In the genomic region with DNA sequence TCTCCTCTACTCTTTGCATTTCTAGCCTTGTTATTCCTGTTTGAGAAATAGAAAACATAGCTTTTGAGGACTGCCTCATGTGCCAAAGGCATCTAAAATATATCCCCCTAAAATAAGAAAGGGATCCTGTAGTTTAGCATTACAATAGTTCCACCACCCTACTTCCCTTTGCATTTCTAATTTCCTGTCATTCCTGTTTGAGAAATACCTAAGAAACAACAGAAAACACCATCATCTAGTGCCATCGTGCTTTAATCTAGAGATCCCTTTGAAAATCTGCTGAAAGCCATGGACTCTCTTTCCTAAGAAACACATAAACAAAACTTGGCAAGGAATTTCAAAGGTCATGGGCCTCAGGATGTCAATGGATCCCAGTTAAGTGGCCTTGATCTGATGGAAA, we compare ENCODE assay signal across 19 cellular contexts. TPM values are rescaled to one million over a fixed set of nuclear protein-coding genes. Genes with fewer than 3 reads are reported as not detected.
DNase-seq lines count a peak whose midpoint lies in the region; ATAC-seq, FAIRE-seq and TF ChIP-seq lines count a peak whose summit lies in the region.
"Had no signal": no experiment of that assay in that cellular context is flagged by ENCODE, and none has a peak within 500 bp of the region (broad histone marks: within the 10 kb centered on the region; RNA-seq: fewer than 3 reads in every experiment).

No MANE protein-coding gene starts in this region.

- H3K4me1 ChIP-seq in HUES48 (ENCODE audit: control insufficient read depth, insufficient read depth, low read length) (peaks cover 25% of the 10 kb centered on the region), H1 (replicated peaks in 1 of 4; ENCODE audit: control insufficient read depth in 3 of 4, insufficient read depth in 4 of 4, low read length in 3 of 4) (peaks cover 4 to 12% (median 7%) of the 10 kb centered on the region in 4 experiments)

- H3K36me3 ChIP-seq in HUES48 (ENCODE audit: control insufficient read depth, insufficient read depth, low read length), result peaks cover 88% of the 10 kb centered on the region
- H3K36me3 ChIP-seq in H1 (ENCODE audit: control insufficient read depth in 2 of 4, insufficient read depth in 4 of 4, low read length in 3 of 4), result peaks cover 2 to 56% (median 27%) of the 10 kb centered on the region in 4 experiments; a peak in 7 of 8 replicates

- H4K91ac ChIP-seq in H1 (replicated peaks; ENCODE audit: insufficient read length, low read length), result no peak overlapping the region

- H2BK12ac ChIP-seq in H1 (ENCODE audit: low read depth, low read length), result no peak overlapping the region

- no peak overlapping the region for H3K4ac ChIP-seq in H1 (replicated peaks; ENCODE audit: insufficient read length, low read depth, low read length)

- H3K27me3 ChIP-seq in HUES48 (ENCODE audit: control insufficient read depth, insufficient read depth, low read length) (no peaks in the 10 kb centered on the region), H1 (replicated peaks in 1 of 4; ENCODE audit: control insufficient read depth in 3 of 4, extremely low read depth in 1 of 4, insufficient read depth in 3 of 4, low read length in 3 of 4) (no peaks in the 10 kb centered on the region)
- H3K27me3 ChIP-seq: MG63 had no signal

- TF ChIP-seq CTCF in H1 (IDR thresholded peaks at IDR 0.05; ENCODE audit: control extremely low read depth in 1 of 3, insufficient read depth in 1 of 3, low read depth in 1 of 3, low read length in 3 of 3), result no peak
- no peak for TF ChIP-seq CTCF in chondrocyte (IDR thresholded peaks at IDR 0.05)

- H3K9me3 Mint-ChIP-seq in activated naive CD4-positive, alpha-beta T cell treated with anti-CD3 and anti-CD28 coated beads, Interleukin-2, amount 50 U/mL, for 24 hours, result no peaks in the 10 kb centered on the region
- no peaks in the 10 kb centered on the region for H3K9me3 Mint-ChIP-seq in stimulated activated effector memory CD8-positive, alpha-beta T cell treated with anti-CD3 and anti-CD28 coated beads, Interleukin-12 subunit alpha, Interleukin-12 subunit beta, amount 100 ng/mL, for 72 hours
- no peaks in the 10 kb centered on the region for H3K9me3 Mint-ChIP-seq in chondrocyte (ENCODE audit: low read depth)
- H3K9me3 Mint-ChIP-seq: HFFc6 had no signal

- H2BK20ac ChIP-seq in H1 (ENCODE audit: low read length), result no peak overlapping the region

- CTCF ChIA-PET in H1 (lab: Charles Lee; ENCODE audit: partially characterized antibody), result interaction anchor here (1.1 kb wide), 1 partner anchor 10 kb away, joined by 4 read pairs; no protein-coding TSS in a partner anchor

- no peak overlapping the region for H2AFZ ChIP-seq in H1 (ENCODE audit: low read length)

- peak overlapping the region; percentile 79; the same call in 1 of the 2 replicates for H2BK5ac ChIP-seq in H1 (ENCODE audit: low read depth, low read length)

- no peaks in the 10 kb centered on the region for H3K9me3 ChIP-seq in HUES48 (ENCODE audit: control insufficient read depth, insufficient read depth, low read length)
- no peaks in the 10 kb centered on the region for H3K9me3 ChIP-seq in H1 (ENCODE audit: insufficient read depth in 2 of 2, low read depth in 1 of 2, low read length in 1 of 2)
- H3K9me3 ChIP-seq: MG63 had no signal

- H2AK5ac ChIP-seq in H1 (ENCODE audit: low read depth, low read length), result peak overlapping the region; percentile 32; the same call in 1 of the 2 replicates

- no peak for FAIRE-seq in H1 (lab: Jason Lieb, UNC)
- FAIRE-seq: A204.1, GM12892 had no signal

- H2BK15ac ChIP-seq in H1 (ENCODE audit: low read length), result no peak overlapping the region

- 35% methylated on average over 1 of the region's 1 CpG; no CpG with 5 or more reads in 1 of the 2 experiments for WGBS in H1 (ENCODE audit: extremely low coverage in 1 of 2, insufficient coverage in 1 of 2, insufficient read length in 1 of 2, insufficient replicate concordance in 2 of 2, low coverage in 1 of 2, low lambda C conversion rate in 2 of 2, missing lambda C conversion rate in 1 of 2), 2 experiments

- H3K56ac ChIP-seq in H1 (replicated peaks; ENCODE audit: insufficient read length, low read depth, low read length), result no peak overlapping the region

- no peak overlapping the region for H3K18ac ChIP-seq in H1 (ENCODE audit: extremely low read depth, low read length)

- no peaks in the 10 kb centered on the region for H3K27me3 Mint-ChIP-seq in activated naive CD4-positive, alpha-beta T cell treated with anti-CD3 and anti-CD28 coated beads, Interleukin-2, amount 50 U/mL, for 24 hours
- no peaks in the 10 kb centered on the region for H3K27me3 Mint-ChIP-seq in chondrocyte (ENCODE audit: low read depth)

- peak overlapping the region; percentile 41 to 72 for H3K4me2 ChIP-seq in H1 (ENCODE audit: insufficient read depth in 1 of 2, low read depth in 2 of 2, low read length in 2 of 2)

- TF ChIP-seq POLR2A in H1 (IDR thresholded peaks at IDR 0.05; ENCODE audit: control extremely low read depth in 1 of 2, low read depth in 2 of 2, low read length in 2 of 2), result no peak

- H3K4me3 ChIP-seq in HUES48 (ENCODE audit: low read depth, low read length) (no peak overlapping the region; the same call in 1 of the 2 replicates), H1 (ENCODE audit: extremely low read depth in 1 of 4, insufficient read depth in 2 of 4, low read depth in 3 of 4, low read length in 4 of 4) (peak overlapping the region in 1 of 4 experiments; percentile 17; a peak in 1 of 8 replicates)
- H3K4me3 ChIP-seq: MG63 had no signal

- no peak for DNase-seq in activated naive CD4-positive, alpha-beta T cell treated with Interleukin-2 at 50 U/mL for 16 hours
- no peak for DNase-seq in H1 (ENCODE audit: low read depth in 1 of 2, low spot score in 2 of 2)
- no peak for DNase-seq in stimulated activated effector memory CD8-positive, alpha-beta T cell treated with anti-CD3 and anti-CD28 coated beads, Interleukin-12 subunit alpha, Interleukin-12 subunit beta, amount 100 ng/mL, for 72 hours (ENCODE audit: low spot score in 2 of 2)
- DNase-seq in DMS153 treated with DMSO at 0.1 percent for 48 hours (lab: John Stamatoyannopoulos, UW; ENCODE audit: unreplicated experiment), result no peak
- DNase-seq in chondrocyte (ENCODE audit: low spot score), result no peak
- DNase-seq: C1 segment of cervical spinal cord, COR-L47, GOT3, HFFc6, MG63, NCI-H1105, NCI-H1694, NCI-H2227 treated with DMSO at 0.1 percent for 48 hours, NCI-H524 had no signal

- H3K14ac ChIP-seq in H1 (ENCODE audit: insufficient read length), result no peak overlapping the region

- no peak for TF ChIP-seq RAD21 in H1 (IDR thresholded peaks at IDR 0.05 in 1 of 2, conservative IDR thresholded peaks at IDR 0.05 in 1 of 2; ENCODE audit: low read depth in 2 of 2, low read length in 2 of 2)

- H3K79me1 ChIP-seq in H1 (ENCODE audit: low read depth, low read length), result no peaks in the 10 kb centered on the region

- H3K23ac ChIP-seq in H1 (ENCODE audit: insufficient read length), result no peak overlapping the region

- no peak for ATAC-seq in stimulated activated effector memory CD8-positive, alpha-beta T cell treated with anti-CD3 and anti-CD28 coated beads, Interleukin-12 subunit alpha, Interleukin-12 subunit beta, amount 100 ng/mL, for 72 hours
- ATAC-seq: Panc1 had no signal

- H3K4me1 Mint-ChIP-seq in activated naive CD4-positive, alpha-beta T cell treated with anti-CD3 and anti-CD28 coated beads, Interleukin-2, amount 50 U/mL, for 24 hours, result peaks cover 64% of the 10 kb centered on the region
- peaks cover 31% of the 10 kb centered on the region for H3K4me1 Mint-ChIP-seq in stimulated activated effector memory CD8-positive, alpha-beta T cell treated with anti-CD3 and anti-CD28 coated beads, Interleukin-12 subunit alpha, Interleukin-12 subunit beta, amount 100 ng/mL, for 72 hours
- peaks cover 23% of the 10 kb centered on the region for H3K4me1 Mint-ChIP-seq in chondrocyte (ENCODE audit: low read depth)

- H3K27ac ChIP-seq in HUES48 (ENCODE audit: low read depth, low read length) (peak overlapping the region; percentile 72), H1 (ENCODE audit: low read depth, low read length) (0 out of 2 replicates have a peak overlapping the region, but pooled peaks have one; percentile 38)

- no peak overlapping the region for H2BK120ac ChIP-seq in H1 (replicated peaks; ENCODE audit: low read depth, low read length)

- POLR2A ChIA-PET in H1 (lab: Charles Lee; ENCODE audit: partially characterized antibody), result interaction anchor here (0.6 to 0.8 kb wide), 2 partner anchors 52 to 1283 kb away, joined by 3 read pairs; no protein-coding TSS in a partner anchor

- no peak for TF ChIP-seq EP300 in H1 (IDR thresholded peaks at IDR 0.05; ENCODE audit: borderline replicate concordance in 1 of 2, low read depth in 2 of 2, low read length in 2 of 2)

- H3K79me2 ChIP-seq in H1 (ENCODE audit: control insufficient read depth in 1 of 2, insufficient read depth in 2 of 2, low read length in 2 of 2), result peaks cover 0 to 35% of the 10 kb centered on the region in 2 experiments; a peak in 2 of 4 replicates

- no peaks in the 10 kb centered on the region for H3K23me2 ChIP-seq in H1 (ENCODE audit: low read depth, low read length)

- no peaks in the 10 kb centered on the region for H4K20me1 ChIP-seq in H1 (replicated peaks in 1 of 2; ENCODE audit: control insufficient read depth in 1 of 2, insufficient read depth in 2 of 2, low read length in 2 of 2)

- peak overlapping the region; percentile 56 for H3K27ac Mint-ChIP-seq in activated naive CD4-positive, alpha-beta T cell treated with anti-CD3 and anti-CD28 coated beads, Interleukin-2, amount 50 U/mL, for 24 hours
- H3K27ac Mint-ChIP-seq in stimulated activated effector memory CD8-positive, alpha-beta T cell treated with anti-CD3 and anti-CD28 coated beads, Interleukin-12 subunit alpha, Interleukin-12 subunit beta, amount 100 ng/mL, for 72 hours, result peak overlapping the region; percentile 65
- no peak overlapping the region for H3K27ac Mint-ChIP-seq in chondrocyte (ENCODE audit: unreplicated experiment)
- H3K27ac Mint-ChIP-seq: HFFc6 had no signal

- H3K9ac ChIP-seq in HUES48 (ENCODE audit: low read depth, low read length), result no peak overlapping the region
- H3K9ac ChIP-seq in H1 (replicated peaks in 1 of 4; ENCODE audit: extremely low read depth in 1 of 4, low read depth in 3 of 4, low read length in 3 of 4), result no peak overlapping the region

- no peak overlapping the region for H3K4me3 Mint-ChIP-seq in activated naive CD4-positive, alpha-beta T cell treated with anti-CD3 and anti-CD28 coated beads, Interleukin-2, amount 50 U/mL, for 24 hours
- no peak overlapping the region for H3K4me3 Mint-ChIP-seq in stimulated activated effector memory CD8-positive, alpha-beta T cell treated with anti-CD3 and anti-CD28 coated beads, Interleukin-12 subunit alpha, Interleukin-12 subunit beta, amount 100 ng/mL, for 72 hours
- H3K4me3 Mint-ChIP-seq in chondrocyte (ENCODE audit: unreplicated experiment), result no peak overlapping the region
- H3K4me3 Mint-ChIP-seq: HFFc6 had no signal

- H4K5ac ChIP-seq in H1 (ENCODE audit: insufficient read length, low read depth, low read length), result no peak overlapping the region

- peaks cover 28% of the 10 kb centered on the region for H3K36me3 Mint-ChIP-seq in activated naive CD4-positive, alpha-beta T cell treated with anti-CD3 and anti-CD28 coated beads, Interleukin-2, amount 50 U/mL, for 24 hours
- H3K36me3 Mint-ChIP-seq in stimulated activated effector memory CD8-positive, alpha-beta T cell treated with anti-CD3 and anti-CD28 coated beads, Interleukin-12 subunit alpha, Interleukin-12 subunit beta, amount 100 ng/mL, for 72 hours, result peaks cover 94% of the 10 kb centered on the region
- peaks cover 38% of the 10 kb centered on the region for H3K36me3 Mint-ChIP-seq in chondrocyte (ENCODE audit: low read depth)

- H4K8ac ChIP-seq in H1 (ENCODE audit: extremely low read depth, insufficient read depth, low read length), result no peak overlapping the region

RNA-seq across cellular contexts. Expression of gene CLK4, which starts 7.5 kb away (rescaled TPM):
- 11.0 and 12.6 TPM in 2 replicates for total RNA-seq in H1 (2021; fragmentation: NEBNext Ultra II Directional; extraction: Animal tissue kit (Norgen Biotek cat#: 25700))
- polyA plus RNA-seq in H1 (2011; rRNA removed), result 4.2 and 8.1 TPM in 2 replicates
- polyA plus RNA-seq in H1 (2011; cell fraction: cytosol; rRNA removed), result 9.4 TPM
- 9.1 TPM for polyA plus RNA-seq in H1 (2011; cell fraction: nucleus; rRNA removed)
- polyA plus RNA-seq in H1 (2012, experiment 1 of 2), result 9.2 to 18.8 TPM (median 11.7 TPM) in 4 replicates
- 0.52 TPM for polyA plus RNA-seq in H1 (2012, experiment 2 of 2)
- 10.7 TPM for polyA plus RNA-seq in H1 (2013, experiment 1 of 2)
- 9.1 TPM for polyA plus RNA-seq in H1 (2013, experiment 2 of 2)
- 17.7 and 27.7 TPM in 2 replicates for polyA minus RNA-seq in H1 (2011; rRNA and poly(A)+ RNA removed)
- polyA minus RNA-seq in H1 (2011; cell fraction: cytosol; rRNA and poly(A)+ RNA removed), result 6.9 TPM
- 47.4 TPM for polyA minus RNA-seq in H1 (2011; cell fraction: nucleus; rRNA and poly(A)+ RNA removed)
- total RNA-seq in chondrocyte, result 19.9 to 28.1 TPM (median 21.8 TPM) in 3 replicates

RNA-seq across cellular contexts. Expression of gene COL23A1, which starts 29.2 kb away (rescaled TPM):
- 4.7 and 5.9 TPM in 2 replicates for total RNA-seq in H1 (2021; fragmentation: NEBNext Ultra II Directional; extraction: Animal tissue kit (Norgen Biotek cat#: 25700))
- 3.1 and 3.4 TPM in 2 replicates for polyA plus RNA-seq in H1 (2011; rRNA removed)
- 3.7 TPM for polyA plus RNA-seq in H1 (2011; cell fraction: cytosol; rRNA removed)
- 13.1 TPM for polyA plus RNA-seq in H1 (2011; cell fraction: nucleus; rRNA removed)
- 3.3 to 7.6 TPM (median 5.1 TPM) in 4 replicates for polyA plus RNA-seq in H1 (2012, experiment 1 of 2)
- polyA plus RNA-seq in H1 (2012, experiment 2 of 2), result 2.5 TPM
- 11.9 TPM for polyA plus RNA-seq in H1 (2013, experiment 1 of 2)
- polyA plus RNA-seq in H1 (2013, experiment 2 of 2), result 11.9 TPM
- 0.66 TPM in 2 replicates for polyA minus RNA-seq in H1 (2011; rRNA and poly(A)+ RNA removed)
- 3.5 TPM for polyA minus RNA-seq in H1 (2011; cell fraction: cytosol; rRNA and poly(A)+ RNA removed)
- polyA minus RNA-seq in H1 (2011; cell fraction: nucleus; rRNA and poly(A)+ RNA removed), result 2.7 TPM
- total RNA-seq in chondrocyte, result 0.12 to 0.15 TPM in 2 of 3 replicates, not detected in the other
- total RNA-seq: HFFc6 had no signal
